15 cellular contexts compared by ENCODE assay signal in the genomic region with DNA sequence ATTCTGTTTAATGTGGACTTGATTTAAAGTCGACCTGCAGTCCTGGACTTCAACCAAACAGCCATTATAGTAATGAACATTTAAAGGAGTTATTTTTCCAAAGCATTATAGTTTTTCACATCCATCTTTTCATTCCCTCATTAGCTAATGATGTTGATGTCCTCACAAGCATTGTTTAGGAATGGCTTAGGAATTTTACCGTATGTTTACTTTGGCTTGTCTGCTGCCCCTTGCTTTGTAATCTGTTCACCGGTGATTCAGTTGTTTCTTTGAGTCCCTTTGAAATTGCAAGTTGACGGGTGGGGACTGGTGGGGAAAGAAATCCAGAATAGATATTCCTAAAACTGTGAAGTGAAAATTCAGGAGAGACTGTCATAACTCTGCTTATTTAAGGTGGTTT. TPM values are rescaled to one million over a fixed set of nuclear protein-coding genes. Genes with fewer than 3 reads are reported as not detected.
DNase-seq lines count a peak whose midpoint lies in the region; ATAC-seq and TF ChIP-seq lines count a peak whose summit lies in the region.
"Had no signal": no experiment of that assay in that cellular context is flagged by ENCODE, and none has a peak within 500 bp of the region (broad histone marks: within the 10 kb centered on the region; RNA-seq: fewer than 3 reads in every experiment).

No MANE protein-coding gene starts in this region.

- peaks cover 34% of the 10 kb centered on the region for H3K36me3 Mint-ChIP-seq in activated CD4-positive, alpha-beta T cell treated with anti-CD3 and anti-CD28 coated beads, Interleukin-2, amount 10 ng/mL, durations not matched to agents 24 days and 14 days (ENCODE audit: low read depth)
- H3K36me3 Mint-ChIP-seq in nephron progenitor cell (ENCODE audit: low read depth) (no peaks in the 10 kb centered on the region), WTC11 (no peaks in the 10 kb centered on the region)

- peak overlapping the region; percentile 95 for H3K27ac Mint-ChIP-seq in activated CD4-positive, alpha-beta T cell treated with anti-CD3 and anti-CD28 coated beads, Interleukin-2, amount 10 ng/mL, durations not matched to agents 24 days and 14 days
- peak overlapping the region; percentile 24 for H3K27ac Mint-ChIP-seq in nephron progenitor cell
- H3K27ac Mint-ChIP-seq in WTC11: no peak overlapping the region

- H3K9me3 Mint-ChIP-seq in activated CD4-positive, alpha-beta T cell treated with anti-CD3 and anti-CD28 coated beads, Interleukin-2, amount 10 ng/mL, durations not matched to agents 24 days and 14 days: peaks cover 11% of the 10 kb centered on the region
- H3K9me3 Mint-ChIP-seq in nephron progenitor cell (no peaks in the 10 kb centered on the region), WTC11 (no peaks in the 10 kb centered on the region; the same call in 1 of the 2 replicates)

- H3K27me3 Mint-ChIP-seq in activated CD4-positive, alpha-beta T cell treated with anti-CD3 and anti-CD28 coated beads, Interleukin-2, amount 10 ng/mL, durations not matched to agents 24 days and 14 days: no peaks in the 10 kb centered on the region
- peaks cover 3% of the 10 kb centered on the region for H3K27me3 Mint-ChIP-seq in nephron progenitor cell (ENCODE audit: low read depth, poor library complexity)
- H3K27me3 Mint-ChIP-seq in WTC11 (ENCODE audit: low read depth): no peaks in the 10 kb centered on the region

- H3K4me1 Mint-ChIP-seq in activated CD4-positive, alpha-beta T cell treated with anti-CD3 and anti-CD28 coated beads, Interleukin-2, amount 10 ng/mL, durations not matched to agents 24 days and 14 days: peaks cover 85% of the 10 kb centered on the region
- peaks cover 24% of the 10 kb centered on the region for H3K4me1 Mint-ChIP-seq in nephron progenitor cell
- peaks cover 4% of the 10 kb centered on the region for H3K4me1 Mint-ChIP-seq in WTC11

- CTCF ChIA-PET in WTC11 (lab: Charles Lee): no interaction called here

- POLR2A ChIA-PET in WTC11 (lab: Charles Lee): no interaction called here

- intact Hi-C loops in activated CD4-positive, alpha-beta T cell treated with anti-CD3 and anti-CD28 coated beads, Interleukin-2, amount 10 ng/mL, durations not matched to agents 24 days and 14 days (cut with micrococcal nuclease): loop anchor here (10.0 kb wide), 1 partner anchor 248 kb away; no protein-coding TSS in a partner anchor

- H3K4me3 Mint-ChIP-seq in activated CD4-positive, alpha-beta T cell treated with anti-CD3 and anti-CD28 coated beads, Interleukin-2, amount 10 ng/mL, durations not matched to agents 24 days and 14 days: peak overlapping the region; percentile 83
- H3K4me3 Mint-ChIP-seq in nephron progenitor cell: no peak overlapping the region
- H3K4me3 Mint-ChIP-seq in WTC11: no peak overlapping the region

- ATAC-seq in WTC11: no peak
- ATAC-seq: A549 had no signal

- DNase-seq in activated CD4-positive, alpha-beta T cell treated with anti-CD3 and anti-CD28 coated beads, Interleukin-2, amount 10 ng/mL, durations not matched to agents 24 days and 14 days: no peak
- DNase-seq in activated CD4-positive, alpha-beta T cell treated with anti-CD3 and anti-CD28 coated beads, Interleukin-2, amount 50 U/mL, for 48 hours: no peak
- peak; percentile 9 for DNase-seq in Daoy (ENCODE audit: low read depth)
- DNase-seq in astrocyte of the hippocampus (ENCODE audit: low read depth, low spot score): peak; percentile 29
- DNase-seq in nephron progenitor cell: no peak
- no peak for DNase-seq in activated CD4-positive, CD25-positive, alpha-beta regulatory T cell treated with anti-CD3 and anti-CD28 coated beads, Interleukin-2, amount 50 U/mL, for 72 hours
- no peak for DNase-seq in WTC11 (ENCODE audit: low spot score)
- no peak for DNase-seq in stimulated activated naive CD4-positive, alpha-beta T cell treated with Interleukin-2 at 50 U/mL for 16 hours (lab: John Stamatoyannopoulos, UW)
- DNase-seq: activated CD4-positive, alpha-beta T cell treated with anti-CD3 and anti-CD28 coated beads, Interleukin-2, amount 50 U/mL, for 1 hour; Caco-2; GDM1; NCI-H1930; NCI-H524 treated with DMSO at 0.1 percent for 48 hours; retina had no signal

- TF ChIP-seq CTCF in nephron progenitor cell (IDR thresholded peaks at IDR 0.05) (no peak), WTC11 (IDR thresholded peaks at IDR 0.05) (no peak)

TF ChIP-seq in WTC11, 78 proteins besides CTCF, POLR2A, EP300 and RAD21:
- TF ChIP-seq CBFB (CRISPR knock-in tag; IDR thresholded peaks at IDR 0.05; ENCODE audit: low read depth) (no peak), ZNF423 (CRISPR knock-in tag; IDR thresholded peaks at IDR 0.05) (no peak), ERG (CRISPR knock-in tag; IDR thresholded peaks at IDR 0.05) (no peak), CREM (CRISPR knock-in tag; IDR thresholded peaks at IDR 0.05) (no peak), TEAD1 (CRISPR knock-in tag; IDR thresholded peaks at IDR 0.05) (no peak), NR3C1 (CRISPR knock-in tag; conservative IDR thresholded peaks at IDR 0.05; ENCODE audit: low read depth) (no peak), MXD4 (CRISPR knock-in tag; IDR thresholded peaks at IDR 0.05; ENCODE audit: borderline replicate concordance) (no peak), ZNF281 (CRISPR knock-in tag; IDR thresholded peaks at IDR 0.05) (no peak), ZBTB21 (CRISPR knock-in tag; IDR thresholded peaks at IDR 0.05; ENCODE audit: borderline replicate concordance) (no peak), ZNF263 (CRISPR knock-in tag; IDR thresholded peaks at IDR 0.05; ENCODE audit: low read depth) (no peak)
- TF ChIP-seq, protein P1, sequence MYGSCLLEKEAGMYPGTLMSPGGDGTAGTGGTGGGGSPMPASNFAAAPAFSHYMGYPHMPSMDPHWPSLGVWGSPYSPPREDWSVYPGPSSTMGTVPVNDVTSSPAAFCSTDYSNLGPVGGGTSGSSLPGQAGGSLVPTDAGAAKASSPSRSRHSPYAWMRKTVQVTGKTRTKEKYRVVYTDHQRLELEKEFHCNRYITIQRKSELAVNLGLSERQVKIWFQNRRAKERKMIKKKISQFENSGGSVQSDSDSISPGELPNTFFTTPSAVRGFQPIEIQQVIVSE (CRISPR knock-in tag; IDR thresholded peaks at IDR 0.05; ENCODE audit: borderline replicate concordance): no peak
- TF ChIP-seq, protein P2, sequence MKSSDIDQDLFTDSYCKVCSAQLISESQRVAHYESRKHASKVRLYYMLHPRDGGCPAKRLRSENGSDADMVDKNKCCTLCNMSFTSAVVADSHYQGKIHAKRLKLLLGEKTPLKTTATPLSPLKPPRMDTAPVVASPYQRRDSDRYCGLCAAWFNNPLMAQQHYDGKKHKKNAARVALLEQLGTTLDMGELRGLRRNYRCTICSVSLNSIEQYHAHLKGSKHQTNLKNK (CRISPR knock-in tag; IDR thresholded peaks at IDR 0.05): no peak

RNA-seq across cellular contexts. Expression of gene PRKCH, which starts 25.4 kb away (rescaled TPM):
- total RNA-seq in activated CD4-positive, alpha-beta T cell treated with anti-CD3 and anti-CD28 coated beads, Interleukin-2, amount 10 ng/mL, durations not matched to agents 24 days and 14 days: 108 and 118 TPM in 2 replicates
- 5.8 and 23.5 TPM in 2 replicates for total RNA-seq in Daoy (2014; rRNA removed; shearing (Covaris generic))
- 7.8 to 10.3 TPM (median 8.7 TPM) in 3 replicates for total RNA-seq in WTC11 (2021)

Comparison
In these comparisons a context has a peak if more than half of its experiments do, and no peak if none do; other contexts are left out.
1. DNase-seq: peak in Daoy (single experiment) and astrocyte of the hippocampus (single experiment); none in activated CD4-positive, alpha-beta T cell treated with anti-CD3 and anti-CD28 coated beads, Interleukin-2, amount 10 ng/mL, durations not matched to agents 24 days and 14 days (single experiment), activated CD4-positive, alpha-beta T cell treated with anti-CD3 and anti-CD28 coated beads, Interleukin-2, amount 50 U/mL, for 48 hours (0 of 2), nephron progenitor cell (single experiment), activated CD4-positive, CD25-positive, alpha-beta regulatory T cell treated with anti-CD3 and anti-CD28 coated beads, Interleukin-2, amount 50 U/mL, for 72 hours (single experiment), WTC11 (single experiment) and stimulated activated naive CD4-positive, alpha-beta T cell treated with Interleukin-2 at 50 U/mL for 16 hours (single experiment).